In genomic region chr4:98493305-98493704, GRCh38 we compare ENCODE assay signal across 13 cellular contexts.
A peak's percentile ranks its signal among the peaks of the same experiment; 100 is the strongest.
DNase-seq lines count a peak whose midpoint lies in the region; ATAC-seq and TF ChIP-seq lines count a peak whose summit lies in the region.
"Had no signal": no experiment of that assay in that cellular context is flagged by ENCODE, and none has a peak within 500 bp of the region (broad histone marks: within the 10 kb centered on the region; RNA-seq: fewer than 3 reads in every experiment).

No MANE protein-coding gene starts in this region.

- no peaks in the 10 kb centered on the region for H3K27me3 Mint-ChIP-seq in activated T-helper 2 cell treated with anti-CD3 and anti-CD28 coated beads, Interferon-gamma antibody, Interleukin-2, Interleukin-4, amounts not matched to agents 10 μg/mL and 5 μg/mL and 100 μg/mL, durations not matched to agents 14 hours and 24 hours and 36 hours (ENCODE audit: low read depth)
- no peaks in the 10 kb centered on the region for H3K27me3 Mint-ChIP-seq in activated CD4-positive, alpha-beta memory T cell treated with anti-CD3 and anti-CD28 coated beads, Interleukin-2, amount 10 ng/mL, durations not matched to agents 7 days and 5 days
- no peaks in the 10 kb centered on the region for H3K27me3 Mint-ChIP-seq in type B pancreatic cell
- H3K27me3 Mint-ChIP-seq: stimulated activated memory B cell treated with anti-CD40 and anti-IgM and Interleukin-4, amounts not matched to agents 10 μg/mL and 1 μg/mL and 100 μg/mL, for 72 hours had no signal

- CTCF ChIA-PET in activated CD4-positive, alpha-beta memory T cell treated with anti-CD3 and anti-CD28 coated beads, Interleukin-2, amount 10 ng/mL, durations not matched to agents 7 days and 5 days (lab: Charles Lee), result no interaction called here

- peaks cover 13% of the 10 kb centered on the region for H3K36me3 Mint-ChIP-seq in activated T-helper 2 cell treated with anti-CD3 and anti-CD28 coated beads, Interferon-gamma antibody, Interleukin-2, Interleukin-4, amounts not matched to agents 10 μg/mL and 5 μg/mL and 100 μg/mL, durations not matched to agents 14 hours and 24 hours and 36 hours (ENCODE audit: low read depth)
- peaks cover 7% of the 10 kb centered on the region for H3K36me3 Mint-ChIP-seq in activated CD4-positive, alpha-beta memory T cell treated with anti-CD3 and anti-CD28 coated beads, Interleukin-2, amount 10 ng/mL, durations not matched to agents 7 days and 5 days (ENCODE audit: low read depth)
- H3K36me3 Mint-ChIP-seq in type B pancreatic cell, result peaks cover 3% of the 10 kb centered on the region

- intact Hi-C loops in activated T-helper 2 cell treated with anti-CD3 and anti-CD28 coated beads, Interferon-gamma antibody, Interleukin-2, Interleukin-4, amounts not matched to agents 10 μg/mL and 5 μg/mL and 100 μg/mL, durations not matched to agents 14 hours and 24 hours and 36 hours (cut with micrococcal nuclease), result loop anchor here (1.0 kb wide), 2 partner anchors 10 to 18 kb away; no protein-coding TSS in a partner anchor

- no peak for DNase-seq in activated T-helper 2 cell treated with anti-CD3 and anti-CD28 coated beads, Interferon-gamma antibody, Interleukin-2, Interleukin-4, amounts not matched to agents 10 μg/mL and 5 μg/mL and 100 μg/mL, durations not matched to agents 14 hours and 24 hours and 36 hours (ENCODE audit: low spot score)
- DNase-seq in activated CD4-positive, alpha-beta memory T cell treated with anti-CD3 and anti-CD28 coated beads, Interleukin-2, amount 10 ng/mL, durations not matched to agents 7 days and 5 days, result no peak
- DNase-seq in ACHN (no peak), type B pancreatic cell (ENCODE audit: extremely low spot score, unreplicated experiment) (no peak)
- DNase-seq: activated CD4-positive, alpha-beta T cell treated with anti-CD3 and anti-CD28 coated beads for 1 hour; activated naive CD4-positive, alpha-beta T cell treated with anti-CD3 and anti-CD28 coated beads, Interleukin-2, amount 50 U/mL, for 16 hours; KG1; NCI-H1694 treated with DMSO at 0.1 percent for 48 hours; SK-N-SH had no signal

- in situ Hi-C loops in ACHN (cut with HindIII; ENCODE audit: low pct_ligation_motif_present, low pct_unique_long_range_greater_than_20kb, low sequenced_read_pairs), result no loop called here

- H3K9me3 Mint-ChIP-seq in activated T-helper 2 cell treated with anti-CD3 and anti-CD28 coated beads, Interferon-gamma antibody, Interleukin-2, Interleukin-4, amounts not matched to agents 10 μg/mL and 5 μg/mL and 100 μg/mL, durations not matched to agents 14 hours and 24 hours and 36 hours, result no peaks in the 10 kb centered on the region
- H3K9me3 Mint-ChIP-seq in activated CD4-positive, alpha-beta memory T cell treated with anti-CD3 and anti-CD28 coated beads, Interleukin-2, amount 10 ng/mL, durations not matched to agents 7 days and 5 days, result no peaks in the 10 kb centered on the region
- no peaks in the 10 kb centered on the region for H3K9me3 Mint-ChIP-seq in type B pancreatic cell
- H3K9me3 Mint-ChIP-seq: stimulated activated memory B cell treated with anti-CD40 and anti-IgM and Interleukin-4, amounts not matched to agents 10 μg/mL and 1 μg/mL and 100 μg/mL, for 72 hours had no signal

- peak; percentile 86 for ATAC-seq in GM18870 (IDR thresholded peaks at IDR 0.05; ENCODE audit: unreplicated experiment)
- ATAC-seq in GM21423 (IDR thresholded peaks at IDR 0.05; ENCODE audit: unreplicated experiment), result peak; percentile 63
- ATAC-seq in HG03060 (IDR thresholded peaks at IDR 0.05; ENCODE audit: low read depth, unreplicated experiment), result peak; percentile 62
- ATAC-seq: stimulated activated memory B cell treated with anti-CD40 and anti-IgM and Interleukin-4, amounts not matched to agents 10 μg/mL and 1 μg/mL and 100 μg/mL, for 72 hours had no signal

- no peak overlapping the region for H3K4me3 Mint-ChIP-seq in activated T-helper 2 cell treated with anti-CD3 and anti-CD28 coated beads, Interferon-gamma antibody, Interleukin-2, Interleukin-4, amounts not matched to agents 10 μg/mL and 5 μg/mL and 100 μg/mL, durations not matched to agents 14 hours and 24 hours and 36 hours (ENCODE audit: low read depth)
- no peak overlapping the region for H3K4me3 Mint-ChIP-seq in activated CD4-positive, alpha-beta memory T cell treated with anti-CD3 and anti-CD28 coated beads, Interleukin-2, amount 10 ng/mL, durations not matched to agents 7 days and 5 days
- no peak overlapping the region for H3K4me3 Mint-ChIP-seq in type B pancreatic cell
- H3K4me3 Mint-ChIP-seq: stimulated activated memory B cell treated with anti-CD40 and anti-IgM and Interleukin-4, amounts not matched to agents 10 μg/mL and 1 μg/mL and 100 μg/mL, for 72 hours had no signal

- TF ChIP-seq CTCF in type B pancreatic cell (conservative IDR thresholded peaks at IDR 0.05), result no peak

- peak overlapping the region; percentile 14 for H3K27ac Mint-ChIP-seq in activated T-helper 2 cell treated with anti-CD3 and anti-CD28 coated beads, Interferon-gamma antibody, Interleukin-2, Interleukin-4, amounts not matched to agents 10 μg/mL and 5 μg/mL and 100 μg/mL, durations not matched to agents 14 hours and 24 hours and 36 hours
- H3K27ac Mint-ChIP-seq in activated CD4-positive, alpha-beta memory T cell treated with anti-CD3 and anti-CD28 coated beads, Interleukin-2, amount 10 ng/mL, durations not matched to agents 7 days and 5 days, result no peak overlapping the region
- H3K27ac Mint-ChIP-seq in type B pancreatic cell, result no peak overlapping the region
- H3K27ac Mint-ChIP-seq: stimulated activated memory B cell treated with anti-CD40 and anti-IgM and Interleukin-4, amounts not matched to agents 10 μg/mL and 1 μg/mL and 100 μg/mL, for 72 hours had no signal

- POLR2A ChIA-PET in activated CD4-positive, alpha-beta memory T cell treated with anti-CD3 and anti-CD28 coated beads, Interleukin-2, amount 10 ng/mL, durations not matched to agents 7 days and 5 days (lab: Charles Lee), result no interaction called here

- peaks cover 36% of the 10 kb centered on the region for H3K4me1 Mint-ChIP-seq in activated T-helper 2 cell treated with anti-CD3 and anti-CD28 coated beads, Interferon-gamma antibody, Interleukin-2, Interleukin-4, amounts not matched to agents 10 μg/mL and 5 μg/mL and 100 μg/mL, durations not matched to agents 14 hours and 24 hours and 36 hours (ENCODE audit: low read depth)
- peaks cover 15% of the 10 kb centered on the region for H3K4me1 Mint-ChIP-seq in activated CD4-positive, alpha-beta memory T cell treated with anti-CD3 and anti-CD28 coated beads, Interleukin-2, amount 10 ng/mL, durations not matched to agents 7 days and 5 days
- H3K4me1 Mint-ChIP-seq in type B pancreatic cell (ENCODE audit: unreplicated experiment), result peaks cover 27% of the 10 kb centered on the region
